8 cellular contexts compared by ENCODE assay signal in genomic region chr12:10140001-10140400, GRCh38. TPM values are rescaled to one million over a fixed set of nuclear protein-coding genes. Genes with fewer than 3 reads are reported as not detected.
DNase-seq lines count a peak whose midpoint lies in the region; ATAC-seq and TF ChIP-seq lines count a peak whose summit lies in the region.

No MANE protein-coding gene starts in this region.

- no peaks in the 10 kb centered on the region for H3F3A ChIP-seq in PC-3 (ENCODE audit: low read length, unreplicated experiment)

- H3K4me3 ChIP-seq in H7 (ENCODE audit: insufficient read depth, low read depth, low read length): no peak overlapping the region
- no peak overlapping the region for H3K4me3 ChIP-seq in PC-3 (ENCODE audit: low read length)
- H3K4me3 ChIP-seq in heart right ventricle: no peak overlapping the region
- H3K4me3 ChIP-seq in gastrocnemius medialis: no peak overlapping the region

- H3K27me3 ChIP-seq in H7 (ENCODE audit: control insufficient read depth, insufficient read depth, low read length) (no peaks in the 10 kb centered on the region), PC-3 (ENCODE audit: low read length) (no peaks in the 10 kb centered on the region), heart right ventricle (no peaks in the 10 kb centered on the region), gastrocnemius medialis (no peaks in the 10 kb centered on the region)

- H4K20me1 ChIP-seq in PC-3 (ENCODE audit: low read length): no peaks in the 10 kb centered on the region

- no peaks in the 10 kb centered on the region for H3K79me2 ChIP-seq in PC-3 (ENCODE audit: low read length)

- no peaks in the 10 kb centered on the region for H3K4me1 ChIP-seq in PC-3 (ENCODE audit: insufficient read depth, low read length)
- H3K4me1 ChIP-seq in heart right ventricle: peaks cover 0 to 19% (median 9%) of the 10 kb centered on the region in 9 donors
- peaks cover 0 to 3% of the 10 kb centered on the region in 2 donors for H3K4me1 ChIP-seq in gastrocnemius medialis

- H3K4me3 Mint-ChIP-seq in activated naive CD4-positive, alpha-beta T cell treated with anti-CD3 and anti-CD28 coated beads, Interleukin-2, amount 10 ng/mL, durations not matched to agents 7 days and 5 days: no peak overlapping the region

- H2AFZ ChIP-seq in PC-3 (ENCODE audit: low read length): no peak overlapping the region

- peak; percentile 36 for DNase-seq in H7
- peak; percentile 63 for DNase-seq in PC-3
- DNase-seq in activated naive CD4-positive, alpha-beta T cell treated with anti-CD3 and anti-CD28 coated beads, Interleukin-2, amount 10 ng/mL, durations not matched to agents 7 days and 5 days: peak; percentile 68
- peak in 1 of 2 donors; percentile 43 for DNase-seq in heart right ventricle
- no peak for DNase-seq in gastrocnemius medialis

- no peaks in the 10 kb centered on the region for H3K4me1 Mint-ChIP-seq in activated naive CD4-positive, alpha-beta T cell treated with anti-CD3 and anti-CD28 coated beads, Interleukin-2, amount 10 ng/mL, durations not matched to agents 7 days and 5 days

- TF ChIP-seq CTCF in C4-2B (conservative IDR thresholded peaks at IDR 0.05) (peak; percentile 72), PC-3 (conservative IDR thresholded peaks at IDR 0.05; ENCODE audit: low read depth, low read length) (peak; percentile 71), heart right ventricle (IDR thresholded peaks at IDR 0.05) (peak; percentile 32 to 81 (median 63)), gastrocnemius medialis (IDR thresholded peaks at IDR 0.05 in 4 of 5, conservative IDR thresholded peaks at IDR 0.05 in 1 of 5) (peak; percentile 26 to 49 (median 32))

- WGBS in heart right ventricle, 2 donors: 20 to 28% methylated on average over 2 of the region's 2 CpGs

- H3K36me3 ChIP-seq in H7 (replicated peaks; ENCODE audit: control insufficient read depth, insufficient read depth, low read length): no peaks in the 10 kb centered on the region
- no peaks in the 10 kb centered on the region for H3K36me3 ChIP-seq in PC-3 (ENCODE audit: low read depth, low read length)
- H3K36me3 ChIP-seq in heart right ventricle: no peaks in the 10 kb centered on the region
- no peaks in the 10 kb centered on the region for H3K36me3 ChIP-seq in gastrocnemius medialis

- CTCF ChIA-PET in PC-3 (lab: Charles Lee): interaction anchor here (0.6 to 1.2 kb wide), 2 partner anchors 90 to 130 kb away, joined by 3 to 12 read pairs; no protein-coding TSS in a partner anchor
- CTCF ChIA-PET in activated naive CD4-positive, alpha-beta T cell treated with anti-CD3 and anti-CD28 coated beads, Interleukin-2, amount 10 ng/mL, durations not matched to agents 7 days and 5 days (lab: Charles Lee): interaction anchor here (0.9 to 3.4 kb wide), 15 partner anchors 9 to 397 kb away, joined by 3 to 25 read pairs (median 8); partner anchors contain the start of genes CLEC12B and CLEC7A

- H3K4me2 ChIP-seq in PC-3 (ENCODE audit: low read length): no peak overlapping the region

- no peaks in the 10 kb centered on the region for H3K9me2 ChIP-seq in PC-3 (replicated peaks; ENCODE audit: low read length)

- intact Hi-C loops in PC-3 (cut with micrococcal nuclease) (loop anchor here (1.0 to 5.0 kb wide), 4 partner anchors 106 to 391 kb away; partner anchors contain the start of gene CLEC12B), heart right ventricle (cut with DNase I) (loop anchor here in 6 of 10 donors (1.0 to 10.0 kb wide), 5 partner anchors 106 to 395 kb away; partner anchors contain the start of gene CLEC9A (in 2 of the 6)), gastrocnemius medialis (cut with DNase I; ENCODE audit: low total_unique reads) (loop anchor here (5.0 kb wide), 1 partner anchor 108 kb away; the partner anchor contains the start of gene CLEC9A)

- H3K9me3 ChIP-seq in PC-3 (ENCODE audit: low read length): no peaks in the 10 kb centered on the region
- H3K9me3 ChIP-seq in heart right ventricle: no peaks in the 10 kb centered on the region
- H3K9me3 ChIP-seq in gastrocnemius medialis: no peaks in the 10 kb centered on the region

- H3K27ac ChIP-seq in C4-2B (no peak overlapping the region), PC-3 (ENCODE audit: low read length) (no peak overlapping the region), heart right ventricle (no peak overlapping the region), gastrocnemius medialis (no peak overlapping the region)

- in situ Hi-C loops in gastrocnemius medialis (cut with MboI; ENCODE audit: low sequenced_read_pairs in 4 of 4): loop anchor here in 1 of 4 donors (25.0 kb wide), 1 partner anchor 103 kb away; the partner anchor contains the start of gene CLEC9A

- H3K36me3 Mint-ChIP-seq in activated naive CD4-positive, alpha-beta T cell treated with anti-CD3 and anti-CD28 coated beads, Interleukin-2, amount 10 ng/mL, durations not matched to agents 7 days and 5 days: no peaks in the 10 kb centered on the region

- POLR2A ChIA-PET in PC-3 (lab: Charles Lee; ENCODE audit: unreplicated experiment): no interaction called here

- H3K9ac ChIP-seq in PC-3 (ENCODE audit: low read length): no peak overlapping the region

- no peaks in the 10 kb centered on the region for H3K9me3 Mint-ChIP-seq in activated naive CD4-positive, alpha-beta T cell treated with anti-CD3 and anti-CD28 coated beads, Interleukin-2, amount 10 ng/mL, durations not matched to agents 7 days and 5 days

- no peak overlapping the region for H3K27ac Mint-ChIP-seq in activated naive CD4-positive, alpha-beta T cell treated with anti-CD3 and anti-CD28 coated beads, Interleukin-2, amount 10 ng/mL, durations not matched to agents 7 days and 5 days

- peaks cover 27% of the 10 kb centered on the region for H3K27me3 Mint-ChIP-seq in activated naive CD4-positive, alpha-beta T cell treated with anti-CD3 and anti-CD28 coated beads, Interleukin-2, amount 10 ng/mL, durations not matched to agents 7 days and 5 days

- no TSS peak for BruUV-seq in PC-3 (replicated peaks; lab: Mats Ljungman, UMichigan)

- TF ChIP-seq POLR2A in gastrocnemius medialis (IDR thresholded peaks at IDR 0.05): no peak

- ATAC-seq in PC-3 (peak; percentile 46), heart right ventricle (peak in 6 of 8 donors; percentile 34 to 70 (median 56)), gastrocnemius medialis (no peak), GM19463 (IDR thresholded peaks at IDR 0.05; ENCODE audit: unreplicated experiment) (no peak), HG03039 (IDR thresholded peaks at IDR 0.05; ENCODE audit: unreplicated experiment) (no peak)

RNA-seq across cellular contexts. Expression of gene CLEC7A, which starts 10.0 kb away (rescaled TPM):
- 0.07 TPM in 2 replicates for total RNA-seq in H7 (2014; rRNA removed; shearing (Covaris generic))
- 0.40 TPM in 1 of 2 replicates, not detected in the other for total RNA-seq in PC-3 (2014; rRNA removed)
- 10 to 100 TPM in 1 of 10 donors, 1 to 10 TPM in 7, under 1 TPM in 2; 0.94 to 15.2 (median 1.8) TPM for total RNA-seq in heart right ventricle
- polyA plus RNA-seq in heart right ventricle: 1 to 10 TPM; 1.0 to 1.9 TPM
- 10 to 100 TPM in 1 of 4 donors, 1 to 10 TPM in 3; 1.1 to 40.7 (median 3.6) TPM for total RNA-seq in gastrocnemius medialis

RNA-seq across cellular contexts. Expression of gene OLR1, which starts 31.9 kb away (rescaled TPM):
- total RNA-seq in H7 (2014; rRNA removed; shearing (Covaris generic)): not detected in 2 replicates
- total RNA-seq in PC-3 (2014; rRNA removed): 0.80 TPM in 1 of 2 replicates, not detected in the other
- 1 to 10 TPM in 2 of 10 donors, under 1 TPM in 7, not detected in 1; 0.26 to 2.2 (median 0.49) TPM for total RNA-seq in heart right ventricle
- polyA plus RNA-seq in heart right ventricle: under 1 TPM in 1 of 2 donors, not detected in 1; 0.07 TPM
- under 1 TPM in 1 of 4 donors, not detected in 3; 0.42 TPM for total RNA-seq in gastrocnemius medialis

RNA-seq across cellular contexts. Expression of gene TMEM52B, which starts 38.8 kb away (rescaled TPM):
- total RNA-seq in H7 (2014; rRNA removed; shearing (Covaris generic)): not detected in 2 replicates
- total RNA-seq in PC-3 (2014; rRNA removed) (not detected in 2 replicates), heart right ventricle (not detected), gastrocnemius medialis (not detected)
- polyA plus RNA-seq in heart right ventricle: under 1 TPM in 1 of 2 donors, not detected in 1; 0.03 TPM

RNA-seq across cellular contexts. Expression of gene CLEC1A, which starts 41.2 kb away (rescaled TPM):
- not detected in 2 replicates for total RNA-seq in H7 (2014; rRNA removed; shearing (Covaris generic))
- total RNA-seq in PC-3 (2014; rRNA removed) (not detected in 2 replicates), heart right ventricle (1 to 10 TPM; 1.2 to 6.6 (median 2.7) TPM), gastrocnemius medialis (1 to 10 TPM in 3 of 4 donors, under 1 TPM in 1; 1.00 to 3.6 (median 1.6) TPM)
- polyA plus RNA-seq in heart right ventricle: 1 to 10 TPM; 4.3 to 4.8 TPM

Comparison
In these comparisons a context has a peak if more than half of its experiments do, and no peak if none do; other contexts are left out.
1. DNase-seq: peak in H7 (single experiment), PC-3 (single experiment) and activated naive CD4-positive, alpha-beta T cell treated with anti-CD3 and anti-CD28 coated beads, Interleukin-2, amount 10 ng/mL, durations not matched to agents 7 days and 5 days (single experiment); none in gastrocnemius medialis (0 of 2).
2. ATAC-seq: peak in PC-3 (single experiment) and heart right ventricle (6 of 8); none in gastrocnemius medialis (0 of 2), GM19463 (single experiment) and HG03039 (single experiment).
3. Peak in every context shown above with its lines, with median percentiles within 50 percentile points of each other: CTCF ChIP-seq.